1 cellular context compared by ENCODE assay signal in the genomic region with DNA sequence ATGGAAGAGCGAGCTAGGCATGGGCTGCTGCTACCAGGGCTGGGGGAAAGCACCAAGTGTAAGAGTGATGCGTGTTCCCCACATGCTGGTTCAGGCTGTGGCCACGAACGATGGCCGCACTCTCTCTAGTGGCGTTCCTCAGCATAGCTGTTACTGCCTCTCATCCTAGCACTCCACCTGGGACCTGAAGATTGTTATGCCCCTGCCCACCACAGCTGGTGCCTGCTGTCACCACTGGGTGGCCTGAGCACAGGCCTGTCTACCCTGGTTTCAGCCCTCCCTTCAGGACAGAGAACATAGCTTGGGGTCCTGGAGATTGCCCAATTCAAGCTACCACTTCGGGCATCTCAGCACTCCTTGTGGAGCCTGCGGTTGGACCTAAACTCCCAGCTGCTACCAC.
TF ChIP-seq lines count a peak whose summit lies in the region.

No MANE protein-coding gene starts in this region.

TF ChIP-seq in GM23338, 12 proteins besides CTCF, POLR2A, EP300 and RAD21 (continued from another document):
- TF ChIP-seq, protein P1, sequence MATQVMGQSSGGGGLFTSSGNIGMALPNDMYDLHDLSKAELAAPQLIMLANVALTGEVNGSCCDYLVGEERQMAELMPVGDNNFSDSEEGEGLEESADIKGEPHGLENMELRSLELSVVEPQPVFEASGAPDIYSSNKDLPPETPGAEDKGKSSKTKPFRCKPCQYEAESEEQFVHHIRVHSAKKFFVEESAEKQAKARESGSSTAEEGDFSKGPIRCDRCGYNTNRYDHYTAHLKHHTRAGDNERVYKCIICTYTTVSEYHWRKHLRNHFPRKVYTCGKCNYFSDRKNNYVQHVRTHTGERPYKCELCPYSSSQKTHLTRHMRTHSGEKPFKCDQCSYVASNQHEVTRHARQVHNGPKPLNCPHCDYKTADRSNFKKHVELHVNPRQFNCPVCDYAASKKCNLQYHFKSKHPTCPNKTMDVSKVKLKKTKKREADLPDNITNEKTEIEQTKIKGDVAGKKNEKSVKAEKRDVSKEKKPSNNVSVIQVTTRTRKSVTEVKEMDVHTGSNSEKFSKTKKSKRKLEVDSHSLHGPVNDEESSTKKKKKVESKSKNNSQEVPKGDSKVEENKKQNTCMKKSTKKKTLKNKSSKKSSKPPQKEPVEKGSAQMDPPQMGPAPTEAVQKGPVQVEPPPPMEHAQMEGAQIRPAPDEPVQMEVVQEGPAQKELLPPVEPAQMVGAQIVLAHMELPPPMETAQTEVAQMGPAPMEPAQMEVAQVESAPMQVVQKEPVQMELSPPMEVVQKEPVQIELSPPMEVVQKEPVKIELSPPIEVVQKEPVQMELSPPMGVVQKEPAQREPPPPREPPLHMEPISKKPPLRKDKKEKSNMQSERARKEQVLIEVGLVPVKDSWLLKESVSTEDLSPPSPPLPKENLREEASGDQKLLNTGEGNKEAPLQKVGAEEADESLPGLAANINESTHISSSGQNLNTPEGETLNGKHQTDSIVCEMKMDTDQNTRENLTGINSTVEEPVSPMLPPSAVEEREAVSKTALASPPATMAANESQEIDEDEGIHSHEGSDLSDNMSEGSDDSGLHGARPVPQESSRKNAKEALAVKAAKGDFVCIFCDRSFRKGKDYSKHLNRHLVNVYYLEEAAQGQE (IDR thresholded peaks at IDR 0.05; ENCODE audit: unreplicated experiment) = no peak
- TF ChIP-seq ZNF331 (CRISPR knock-in tag; IDR thresholded peaks at IDR 0.05; ENCODE audit: low read depth) (no peak), EZH2 (IDR thresholded peaks at IDR 0.05; ENCODE audit: low read depth, unreplicated experiment) (no peak), EZH2phosphoT487 (IDR thresholded peaks at IDR 0.05; ENCODE audit: unreplicated experiment) (no peak), CREB1 (CRISPR knock-in tag; IDR thresholded peaks at IDR 0.05; ENCODE audit: low read depth) (no peak), STAT1 (IDR thresholded peaks at IDR 0.05; ENCODE audit: unreplicated experiment) (no peak), NANOG (IDR thresholded peaks at IDR 0.05; ENCODE audit: borderline replicate concordance) (no peak), JUNB (IDR thresholded peaks at IDR 0.05; ENCODE audit: unreplicated experiment) (no peak), ZNF114 (CRISPR knock-in tag; IDR thresholded peaks at IDR 0.05) (no peak)
- TF ChIP-seq, protein P2, sequence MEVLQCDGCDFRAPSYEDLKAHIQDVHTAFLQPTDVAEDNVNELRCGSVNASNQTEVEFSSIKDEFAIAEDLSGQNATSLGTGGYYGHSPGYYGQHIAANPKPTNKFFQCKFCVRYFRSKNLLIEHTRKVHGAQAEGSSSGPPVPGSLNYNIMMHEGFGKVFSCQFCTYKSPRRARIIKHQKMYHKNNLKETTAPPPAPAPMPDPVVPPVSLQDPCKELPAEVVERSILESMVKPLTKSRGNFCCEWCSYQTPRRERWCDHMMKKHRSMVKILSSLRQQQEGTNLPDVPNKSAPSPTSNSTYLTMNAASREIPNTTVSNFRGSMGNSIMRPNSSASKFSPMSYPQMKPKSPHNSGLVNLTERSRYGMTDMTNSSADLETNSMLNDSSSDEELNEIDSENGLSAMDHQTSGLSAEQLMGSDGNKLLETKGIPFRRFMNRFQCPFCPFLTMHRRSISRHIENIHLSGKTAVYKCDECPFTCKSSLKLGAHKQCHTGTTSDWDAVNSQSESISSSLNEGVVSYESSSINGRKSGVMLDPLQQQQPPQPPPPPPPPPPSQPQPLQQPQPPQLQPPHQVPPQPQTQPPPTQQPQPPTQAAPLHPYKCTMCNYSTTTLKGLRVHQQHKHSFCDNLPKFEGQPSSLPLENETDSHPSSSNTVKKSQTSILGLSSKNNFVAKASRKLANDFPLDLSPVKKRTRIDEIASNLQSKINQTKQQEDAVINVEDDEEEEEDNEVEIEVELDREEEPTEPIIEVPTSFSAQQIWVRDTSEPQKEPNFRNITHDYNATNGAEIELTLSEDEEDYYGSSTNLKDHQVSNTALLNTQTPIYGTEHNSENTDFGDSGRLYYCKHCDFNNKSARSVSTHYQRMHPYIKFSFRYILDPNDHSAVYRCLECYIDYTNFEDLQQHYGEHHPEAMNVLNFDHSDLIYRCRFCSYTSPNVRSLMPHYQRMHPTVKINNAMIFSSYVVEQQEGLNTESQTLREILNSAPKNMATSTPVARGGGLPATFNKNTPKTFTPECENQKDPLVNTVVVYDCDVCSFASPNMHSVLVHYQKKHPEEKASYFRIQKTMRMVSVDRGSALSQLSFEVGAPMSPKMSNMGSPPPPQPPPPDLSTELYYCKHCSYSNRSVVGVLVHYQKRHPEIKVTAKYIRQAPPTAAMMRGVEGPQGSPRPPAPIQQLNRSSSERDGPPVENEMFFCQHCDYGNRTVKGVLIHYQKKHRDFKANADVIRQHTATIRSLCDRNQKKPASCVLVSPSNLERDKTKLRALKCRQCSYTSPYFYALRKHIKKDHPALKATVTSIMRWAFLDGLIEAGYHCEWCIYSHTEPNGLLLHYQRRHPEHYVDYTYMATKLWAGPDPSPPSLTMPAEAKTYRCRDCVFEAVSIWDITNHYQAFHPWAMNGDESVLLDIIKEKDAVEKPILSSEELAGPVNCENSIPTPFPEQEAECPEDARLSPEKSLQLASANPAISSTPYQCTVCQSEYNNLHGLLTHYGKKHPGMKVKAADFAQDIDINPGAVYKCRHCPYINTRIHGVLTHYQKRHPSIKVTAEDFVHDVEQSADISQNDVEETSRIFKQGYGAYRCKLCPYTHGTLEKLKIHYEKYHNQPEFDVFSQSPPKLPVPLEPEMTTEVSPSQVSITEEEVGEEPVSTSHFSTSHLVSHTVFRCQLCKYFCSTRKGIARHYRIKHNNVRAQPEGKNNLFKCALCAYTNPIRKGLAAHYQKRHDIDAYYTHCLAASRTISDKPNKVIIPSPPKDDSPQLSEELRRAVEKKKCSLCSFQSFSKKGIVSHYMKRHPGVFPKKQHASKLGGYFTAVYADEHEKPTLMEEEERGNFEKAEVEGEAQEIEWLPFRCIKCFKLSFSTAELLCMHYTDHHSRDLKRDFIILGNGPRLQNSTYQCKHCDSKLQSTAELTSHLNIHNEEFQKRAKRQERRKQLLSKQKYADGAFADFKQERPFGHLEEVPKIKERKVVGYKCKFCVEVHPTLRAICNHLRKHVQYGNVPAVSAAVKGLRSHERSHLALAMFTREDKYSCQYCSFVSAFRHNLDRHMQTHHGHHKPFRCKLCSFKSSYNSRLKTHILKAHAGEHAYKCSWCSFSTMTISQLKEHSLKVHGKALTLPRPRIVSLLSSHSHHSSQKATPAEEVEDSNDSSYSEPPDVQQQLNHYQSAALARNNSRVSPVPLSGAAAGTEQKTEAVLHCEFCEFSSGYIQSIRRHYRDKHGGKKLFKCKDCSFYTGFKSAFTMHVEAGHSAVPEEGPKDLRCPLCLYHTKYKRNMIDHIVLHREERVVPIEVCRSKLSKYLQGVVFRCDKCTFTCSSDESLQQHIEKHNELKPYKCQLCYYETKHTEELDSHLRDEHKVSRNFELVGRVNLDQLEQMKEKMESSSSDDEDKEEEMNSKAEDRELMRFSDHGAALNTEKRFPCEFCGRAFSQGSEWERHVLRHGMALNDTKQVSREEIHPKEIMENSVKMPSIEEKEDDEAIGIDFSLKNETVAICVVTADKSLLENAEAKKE (CRISPR knock-in tag; IDR thresholded peaks at IDR 0.05) = no peak
